Comparison of ENCODE assay signal across 8 cellular contexts in genomic region chr5:55993628-55994501, GRCh38. TPM values are rescaled to one million over a fixed set of nuclear protein-coding genes. Genes with fewer than 3 reads are reported as not detected.
DNase-seq lines count a peak whose midpoint lies in the region; ATAC-seq and TF ChIP-seq lines count a peak whose summit lies in the region.

No MANE protein-coding gene starts in this region.

- CTCF ChIA-PET in activated CD4-positive, alpha-beta T cell treated with anti-CD3 and anti-CD28 coated beads for 36 hours (lab: Charles Lee), result interaction anchor here (1.1 to 1.6 kb wide), 3 partner anchors 16 to 207 kb away, joined by 4 to 7 read pairs (median 7); no protein-coding TSS in a partner anchor
- CTCF ChIA-PET in activated CD8-positive, alpha-beta T cell treated with anti-CD3 and anti-CD28 coated beads for 36 hours (lab: Charles Lee), result interaction anchor here (1.2 to 1.8 kb wide), 4 partner anchors 8 to 57 kb away, joined by 3 to 7 read pairs (median 4); no protein-coding TSS in a partner anchor

- H3K9me3 ChIP-seq in skeletal muscle tissue (ENCODE audit: control insufficient read depth in 3 of 3, low read length in 3 of 3), result no peaks in the 10 kb centered on the region

- POLR2A ChIA-PET in activated CD4-positive, alpha-beta T cell treated with anti-CD3 and anti-CD28 coated beads for 36 hours (lab: Charles Lee), result interaction anchor here (0.6 to 1.1 kb wide), 4 partner anchors 101 to 336 kb away, joined by 3 to 6 read pairs (median 3); no protein-coding TSS in a partner anchor
- POLR2A ChIA-PET in activated CD8-positive, alpha-beta T cell treated with anti-CD3 and anti-CD28 coated beads for 36 hours (lab: Charles Lee), result interaction anchor here (0.6 to 2.2 kb wide), 9 partner anchors 11 to 208 kb away, joined by 3 to 11 read pairs (median 4); no protein-coding TSS in a partner anchor

- H3K9me3 Mint-ChIP-seq in activated CD4-positive, alpha-beta T cell treated with anti-CD3 and anti-CD28 coated beads for 36 hours (ENCODE audit: low read depth), result peaks cover 5% of the 10 kb centered on the region
- H3K9me3 Mint-ChIP-seq in activated CD8-positive, alpha-beta T cell treated with anti-CD3 and anti-CD28 coated beads for 36 hours, result peaks cover 4% of the 10 kb centered on the region
- peaks cover 5% of the 10 kb centered on the region for H3K9me3 Mint-ChIP-seq in glutamatergic neuron (ENCODE audit: unreplicated experiment)

- peak overlapping the region; percentile 86 for H3K4me3 Mint-ChIP-seq in activated CD4-positive, alpha-beta T cell treated with anti-CD3 and anti-CD28 coated beads for 36 hours
- peak overlapping the region; percentile 97 for H3K4me3 Mint-ChIP-seq in activated CD8-positive, alpha-beta T cell treated with anti-CD3 and anti-CD28 coated beads for 36 hours
- H3K4me3 Mint-ChIP-seq in glutamatergic neuron (ENCODE audit: unreplicated experiment), result peak overlapping the region; percentile 95

- peaks cover 17 to 24% (median 22%) of the 10 kb centered on the region in 3 donors for H3K4me1 ChIP-seq in skeletal muscle tissue (ENCODE audit: control insufficient read depth in 3 of 3, insufficient read depth in 3 of 3, low read length in 3 of 3)

- ATAC-seq in activated CD4-positive, alpha-beta T cell treated with anti-CD3 and anti-CD28 coated beads for 36 hours, result no peak
- no peak for ATAC-seq in activated CD8-positive, alpha-beta T cell treated with anti-CD3 and anti-CD28 coated beads for 36 hours

- no peaks in the 10 kb centered on the region for H3K27me3 ChIP-seq in skeletal muscle tissue (ENCODE audit: control insufficient read depth in 3 of 3, insufficient read depth in 3 of 3, low read length in 3 of 3)

- H3K4me1 Mint-ChIP-seq in activated CD4-positive, alpha-beta T cell treated with anti-CD3 and anti-CD28 coated beads for 36 hours, result peaks cover 69% of the 10 kb centered on the region
- H3K4me1 Mint-ChIP-seq in activated CD8-positive, alpha-beta T cell treated with anti-CD3 and anti-CD28 coated beads for 36 hours (ENCODE audit: low read depth), result peaks cover 60% of the 10 kb centered on the region
- H3K4me1 Mint-ChIP-seq in glutamatergic neuron (ENCODE audit: low read depth, unreplicated experiment), result peaks cover 2% of the 10 kb centered on the region

- intact Hi-C loops in activated CD4-positive, alpha-beta T cell treated with anti-CD3 and anti-CD28 coated beads for 36 hours (cut with DNase I, micrococcal nuclease), result loop anchor here (1.0 to 10.0 kb wide), 14 partner anchors 15 to 1181 kb away; partner anchors contain the start of genes GPBP1 (in 2 of the 2), DHX29 (in 1 of the 2) and MTREX (in 1 of the 2)
- intact Hi-C loops in activated CD8-positive, alpha-beta T cell treated with anti-CD3 and anti-CD28 coated beads for 36 hours (cut with micrococcal nuclease), result loop anchor here (5.0 kb wide), 1 partner anchor 88 kb away; no protein-coding TSS in a partner anchor

- H3K36me3 ChIP-seq in skeletal muscle tissue (ENCODE audit: control insufficient read depth in 3 of 3, insufficient read depth in 3 of 3, low read length in 3 of 3), result no peaks in the 10 kb centered on the region

- H3K27me3 Mint-ChIP-seq in activated CD4-positive, alpha-beta T cell treated with anti-CD3 and anti-CD28 coated beads for 36 hours, result no peaks in the 10 kb centered on the region
- no peaks in the 10 kb centered on the region for H3K27me3 Mint-ChIP-seq in activated CD8-positive, alpha-beta T cell treated with anti-CD3 and anti-CD28 coated beads for 36 hours
- peaks cover 2% of the 10 kb centered on the region for H3K27me3 Mint-ChIP-seq in glutamatergic neuron (ENCODE audit: unreplicated experiment)

- no peak for DNase-seq in activated CD4-positive, alpha-beta T cell treated with anti-CD3 and anti-CD28 coated beads for 36 hours
- DNase-seq in activated CD4-positive, alpha-beta T cell treated with anti-CD3 and anti-CD28 coated beads, Interleukin-2, amount 50 U/mL, for 48 hours, result no peak
- DNase-seq in activated CD8-positive, alpha-beta T cell treated with anti-CD3 and anti-CD28 coated beads for 36 hours, result no peak
- no peak for DNase-seq in glutamatergic neuron
- no peak for DNase-seq in SK-N-DZ (ENCODE audit: low spot score)
- DNase-seq in COR-L47 (lab: John Stamatoyannopoulos, UW), result no peak
- DNase-seq in occipital lobe (lab: John Stamatoyannopoulos, UW), result no peak

- peak overlapping the region; percentile 85 to 99 (median 98) for H3K9ac ChIP-seq in skeletal muscle tissue (ENCODE audit: low read depth in 1 of 3, low read length in 3 of 3)

- no peak for TF ChIP-seq CTCF in activated CD8-positive, alpha-beta T cell treated with anti-CD3 and anti-CD28 coated beads for 36 hours (IDR thresholded peaks at IDR 0.05)
- TF ChIP-seq CTCF in glutamatergic neuron (IDR thresholded peaks at IDR 0.05; ENCODE audit: partially characterized antibody, unreplicated experiment), result no peak

- H3K27ac ChIP-seq in skeletal muscle tissue (ENCODE audit: low read depth, low read length), result peak overlapping the region; percentile 99

- peaks cover 37% of the 10 kb centered on the region for H3K36me3 Mint-ChIP-seq in activated CD4-positive, alpha-beta T cell treated with anti-CD3 and anti-CD28 coated beads for 36 hours (ENCODE audit: low read depth)
- peaks cover 24% of the 10 kb centered on the region for H3K36me3 Mint-ChIP-seq in activated CD8-positive, alpha-beta T cell treated with anti-CD3 and anti-CD28 coated beads for 36 hours (ENCODE audit: low read depth)
- no peaks in the 10 kb centered on the region for H3K36me3 Mint-ChIP-seq in glutamatergic neuron (ENCODE audit: unreplicated experiment)

- H3K27ac Mint-ChIP-seq in activated CD4-positive, alpha-beta T cell treated with anti-CD3 and anti-CD28 coated beads for 36 hours, result peak overlapping the region; percentile 97
- peak overlapping the region; percentile 99 for H3K27ac Mint-ChIP-seq in activated CD8-positive, alpha-beta T cell treated with anti-CD3 and anti-CD28 coated beads for 36 hours
- H3K27ac Mint-ChIP-seq in glutamatergic neuron (ENCODE audit: unreplicated experiment), result peak overlapping the region; percentile 53

- peak overlapping the region; percentile 89 to 97 (median 92) for H3K4me3 ChIP-seq in skeletal muscle tissue (ENCODE audit: low read length in 3 of 3)

RNA-seq across cellular contexts. Expression of gene IL6ST, which starts 0.9 kb away (rescaled TPM):
- 10 to 100 TPM; 57.1 to 64.4 TPM for total RNA-seq in activated CD4-positive, alpha-beta T cell treated with anti-CD3 and anti-CD28 coated beads for 36 hours
- 10 to 100 TPM; 31.4 to 35.3 TPM for total RNA-seq in activated CD8-positive, alpha-beta T cell treated with anti-CD3 and anti-CD28 coated beads for 36 hours
- 37.7 TPM for total RNA-seq in glutamatergic neuron (ENCODE audit: unreplicated experiment)
- total RNA-seq in skeletal muscle tissue, result 76.2 TPM
- polyA plus RNA-seq in SK-N-DZ (2014; cell fraction: cytosol; rRNA removed), result 12.0 and 13.2 TPM in 2 replicates
- 8.9 and 11.2 TPM in 2 replicates for polyA plus RNA-seq in SK-N-DZ (2014; cell fraction: nucleus; rRNA removed)
- total RNA-seq in occipital lobe, result 32.0 TPM
